ENCODE assay signal across 8 cellular contexts in the genomic region with DNA sequence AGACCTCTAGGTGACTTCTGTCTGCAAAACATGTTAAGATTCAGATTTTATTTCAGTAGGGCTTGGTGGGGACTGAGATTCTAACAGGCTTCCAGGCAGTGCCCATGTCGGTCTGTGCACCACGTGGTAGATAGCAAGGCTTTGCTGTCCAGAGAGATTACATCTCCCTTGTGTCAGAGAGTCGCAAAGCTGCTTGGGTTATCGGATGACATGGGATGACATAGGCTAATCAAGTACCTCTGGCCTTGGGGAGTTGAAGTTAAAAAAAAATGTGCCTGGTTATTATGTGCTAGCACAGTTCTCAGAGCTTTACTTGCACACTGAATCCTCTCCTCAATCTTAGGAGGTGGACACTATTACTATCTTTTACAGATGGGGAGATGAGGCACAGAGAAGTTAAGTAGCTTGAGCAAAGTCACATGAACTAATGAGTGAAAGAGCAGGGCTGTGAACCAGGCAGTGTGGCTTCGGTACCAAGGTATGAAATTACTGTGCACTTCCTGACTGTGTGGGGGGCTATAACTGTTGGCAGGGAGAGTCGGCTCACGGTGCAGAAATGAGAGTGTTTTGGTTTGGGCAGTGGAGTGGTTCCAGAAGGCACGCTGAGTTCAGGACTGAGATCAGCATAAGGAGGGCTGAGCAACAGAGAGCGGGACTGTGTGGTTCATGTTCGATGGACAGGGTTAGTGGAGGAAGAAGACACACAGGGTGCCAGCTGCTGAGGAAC. TPM values are rescaled to one million over a fixed set of nuclear protein-coding genes. Genes with fewer than 3 reads are reported as not detected.
DNase-seq lines count a peak whose midpoint lies in the region; ATAC-seq lines count a peak whose summit lies in the region.

No MANE protein-coding gene starts in this region.

- ATAC-seq in GM18498 (IDR thresholded peaks at IDR 0.05; ENCODE audit: unreplicated experiment) (peak; percentile 82), GM21367 (IDR thresholded peaks at IDR 0.05; ENCODE audit: unreplicated experiment) (peak; percentile 78), HG03558 (IDR thresholded peaks at IDR 0.05; ENCODE audit: extremely low read depth, unreplicated experiment) (peak; percentile 70)

- intact Hi-C loops in posterior cingulate gyrus (cut with DNase I): no loop called here

- DNase-seq in cerebellum (ENCODE audit: low spot score): peak; percentile 51
- DNase-seq in NCI-H774 (lab: John Stamatoyannopoulos, UW): no peak
- no peak for DNase-seq in DMS79 treated with DMSO at 0.1 percent for 48 hours (lab: John Stamatoyannopoulos, UW)
- DNase-seq in posterior cingulate gyrus: no peak
- DNase-seq in central memory CD4-positive, alpha-beta T cell: no peak

RNA-seq across cellular contexts. Expression of a gene that starts 41.1 kb away (rescaled TPM):
- total RNA-seq in cerebellum: 29.2 TPM

RNA-seq across cellular contexts. Expression of a gene that starts 41.6 kb away (rescaled TPM):
- total RNA-seq in cerebellum: 16.2 TPM
